ENCODE assay signal across 12 cellular contexts in the genomic region with DNA sequence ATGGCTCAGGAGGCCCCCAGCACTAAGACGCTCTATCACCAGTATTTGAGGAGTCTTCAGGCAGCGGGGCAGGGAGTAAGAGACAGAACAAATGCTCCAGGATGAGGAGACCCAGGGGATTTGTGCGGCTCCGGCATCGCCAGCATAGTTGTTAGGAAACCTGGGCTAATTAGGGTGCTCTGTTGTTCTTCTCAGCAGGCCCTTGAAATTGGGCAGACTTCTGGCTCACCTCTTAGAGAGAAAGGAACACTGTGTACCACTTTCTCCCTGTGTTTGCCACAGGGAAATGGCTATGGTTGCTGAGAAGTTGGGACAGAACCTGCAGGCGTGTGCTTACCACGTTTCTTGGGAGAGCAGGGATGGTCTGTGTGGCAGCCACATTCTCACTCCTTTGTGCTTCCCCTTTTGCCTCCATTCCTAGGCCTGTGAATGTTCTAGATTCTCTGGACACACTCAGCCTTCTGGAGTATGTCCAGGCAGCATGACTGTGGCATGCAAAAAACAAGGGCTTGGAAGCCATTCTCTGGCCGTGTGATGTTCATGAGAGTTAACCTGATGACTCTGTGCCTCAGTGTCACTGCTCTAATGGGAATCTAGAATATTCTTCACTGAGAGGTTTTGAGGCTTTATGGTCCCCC.
A peak's percentile ranks its signal among the peaks of the same experiment; 100 is the strongest.
DNase-seq lines count a peak whose midpoint lies in the region; ATAC-seq, FAIRE-seq and TF ChIP-seq lines count a peak whose summit lies in the region.
"Had no signal": no experiment of that assay in that cellular context is flagged by ENCODE, and none has a peak within 500 bp of the region (broad histone marks: within the 10 kb centered on the region; RNA-seq: fewer than 3 reads in every experiment).

No MANE protein-coding gene starts in this region.

- WGBS in neuronal stem cell (ENCODE audit: extremely low coverage in 2 of 2, insufficient read length in 2 of 2, insufficient replicate concordance in 1 of 2), 2 donors: no CpG with 5 or more reads among the region's 8 CpGs
- WGBS in small intestine, 3 donors: 86 to 90% (median 89%) methylated on average over 8 of the region's 8 CpGs

- H2BK120ac ChIP-seq in neuronal stem cell (ENCODE audit: low read depth, low read length): no peak overlapping the region

- H3K36me3 Mint-ChIP-seq in CD14-positive monocyte: peaks cover 21 to 29% of the 10 kb centered on the region in 2 donors
- peaks cover 10% of the 10 kb centered on the region; the same call in 1 of the 2 replicates for H3K36me3 Mint-ChIP-seq in HFFc6 (ENCODE audit: low read depth)

- no peak overlapping the region for H3K14ac ChIP-seq in neuronal stem cell (ENCODE audit: low read length)

- H3K18ac ChIP-seq in neuronal stem cell (ENCODE audit: low read length): no peak overlapping the region

- H4K8ac ChIP-seq in neuronal stem cell (ENCODE audit: low read depth, low read length): no peak overlapping the region

- H3K4me1 ChIP-seq in neuronal stem cell (ENCODE audit: control insufficient read depth in 2 of 2, insufficient read depth in 1 of 2, low read depth in 1 of 2, low read length in 2 of 2) (peaks cover 0 to 4% of the 10 kb centered on the region in 2 donors), small intestine (ENCODE audit: control insufficient read depth in 2 of 2, insufficient read depth in 1 of 2, low read depth in 1 of 2, low read length in 1 of 2) (peaks cover 0 to 2% of the 10 kb centered on the region in 2 donors)

- DNase-seq in CD14-positive monocyte (ENCODE audit: low spot score) (no peak), HFFc6 (peak; percentile 8), caudate nucleus (lab: John Stamatoyannopoulos, UW) (peak in 6 of 61 donors; percentile 13 to 53 (median 30)), neuronal stem cell (ENCODE audit: low spot score) (no peak), NCI-H526 treated with DMSO at 0.1 percent for 48 hours (lab: John Stamatoyannopoulos, UW) (no peak), small intestine (no peak)
- DNase-seq: DMS79 treated with DMSO at 0.1 percent for 48 hours; effector memory CD4-positive, alpha-beta T cell; NCI-H2081; stimulated activated naive CD8-positive, alpha-beta T cell treated with anti-CD3 and anti-CD28 coated beads, Interleukin-15, amount 100 ng/mL, for 72 hours had no signal

- H3K9me3 ChIP-seq in neuronal stem cell (replicated peaks in 1 of 2; ENCODE audit: control insufficient read depth in 2 of 2, insufficient read depth in 1 of 2, low read depth in 1 of 2, low read length in 2 of 2) (peaks cover 3 to 21% of the 10 kb centered on the region in 2 donors), small intestine (ENCODE audit: control insufficient read depth, low read depth) (no peaks in the 10 kb centered on the region)

- no peaks in the 10 kb centered on the region for H3K79me1 ChIP-seq in neuronal stem cell (ENCODE audit: low read depth, low read length)

- no peak overlapping the region for H2AK5ac ChIP-seq in neuronal stem cell (ENCODE audit: low read depth, low read length)

- H2AFZ ChIP-seq in neuronal stem cell (ENCODE audit: low read length): no peak overlapping the region

- peak overlapping the region; percentile 32 for H3K9ac ChIP-seq in neuronal stem cell (ENCODE audit: low read depth, low read length, poor library complexity)

- TF ChIP-seq CTCF in CD14-positive monocyte (IDR thresholded peaks at IDR 0.05): no peak
- no peak for TF ChIP-seq CTCF in HFFc6 (IDR thresholded peaks at IDR 0.05)

- H3K27me3 ChIP-seq in neuronal stem cell (ENCODE audit: control insufficient read depth in 3 of 3, insufficient read depth in 3 of 3, low read depth in 1 of 3, low read length in 3 of 3) (no peaks in the 10 kb centered on the region), small intestine (ENCODE audit: control insufficient read depth in 2 of 2, insufficient read depth in 2 of 2, low read length in 2 of 2) (no peaks in the 10 kb centered on the region)

- H3K27ac ChIP-seq in caudate nucleus (ENCODE audit: low read depth, low read length): peak overlapping the region; percentile 90
- no peak overlapping the region for H3K27ac ChIP-seq in neuronal stem cell (replicated peaks; ENCODE audit: low read length)
- H3K27ac ChIP-seq in small intestine (ENCODE audit: low read depth in 1 of 2, low read length in 1 of 2): no peak overlapping the region

- H2BK15ac ChIP-seq in neuronal stem cell (ENCODE audit: low read length): no peak overlapping the region

- H3K27ac Mint-ChIP-seq in CD14-positive monocyte (peak overlapping the region; percentile 13 to 88 (median 64)), HFFc6 (no peak overlapping the region)
- H3K27ac Mint-ChIP-seq: activated naive CD4-positive, alpha-beta T cell treated with anti-CD3 and anti-CD28 coated beads for 36 hours; stimulated activated naive CD8-positive, alpha-beta T cell treated with anti-CD3 and anti-CD28 coated beads, Interleukin-15, amount 100 ng/mL, for 72 hours had no signal

- H3K9me3 Mint-ChIP-seq in CD14-positive monocyte: peaks cover 4 to 17% (median 10%) of the 10 kb centered on the region in 7 donors
- peaks cover 4% of the 10 kb centered on the region; the same call in 1 of the 2 replicates for H3K9me3 Mint-ChIP-seq in HFFc6

- H4K91ac ChIP-seq in neuronal stem cell (ENCODE audit: low read depth, low read length, poor library complexity): no peak overlapping the region

- H2BK12ac ChIP-seq in neuronal stem cell (ENCODE audit: low read length): no peak overlapping the region

- no peak overlapping the region for H3K23ac ChIP-seq in neuronal stem cell (ENCODE audit: low read depth, low read length, poor library complexity)

- H3K27me3 Mint-ChIP-seq in CD14-positive monocyte (ENCODE audit: low read depth in 3 of 3) (peaks cover 0 to 2% (median 0%) of the 10 kb centered on the region in 3 donors), HFFc6 (ENCODE audit: insufficient read depth) (peaks cover 24% of the 10 kb centered on the region)
- H3K27me3 Mint-ChIP-seq: stimulated activated naive CD8-positive, alpha-beta T cell treated with anti-CD3 and anti-CD28 coated beads, Interleukin-15, amount 100 ng/mL, for 72 hours had no signal

- no peaks in the 10 kb centered on the region for H3K36me3 ChIP-seq in neuronal stem cell (replicated peaks in 1 of 2; ENCODE audit: control insufficient read depth in 2 of 2, insufficient read depth in 2 of 2, low read length in 2 of 2)
- no peaks in the 10 kb centered on the region for H3K36me3 ChIP-seq in small intestine (ENCODE audit: control insufficient read depth in 2 of 2, insufficient read depth in 2 of 2, low read length in 2 of 2)

- H3K4me3 ChIP-seq in neuronal stem cell (ENCODE audit: low read length in 2 of 2) (no peak overlapping the region), small intestine (ENCODE audit: low read depth in 1 of 2, low read length in 2 of 2) (no peak overlapping the region)

- intact Hi-C loops in CD14-positive monocyte (cut with micrococcal nuclease): loop anchor here (5.0 to 10.0 kb wide), 3 partner anchors 37 to 121 kb away; a partner anchor contains a TSS

- ATAC-seq in HG02763 (IDR thresholded peaks at IDR 0.05; ENCODE audit: unreplicated experiment): no peak
- ATAC-seq: stimulated activated naive CD8-positive, alpha-beta T cell treated with anti-CD3 and anti-CD28 coated beads, Interleukin-15, amount 100 ng/mL, for 72 hours had no signal

- no peak overlapping the region for H3K4ac ChIP-seq in neuronal stem cell (ENCODE audit: low read length)

- H2BK5ac ChIP-seq in neuronal stem cell (ENCODE audit: low read length): no peak overlapping the region

- no peak overlapping the region for H3K4me2 ChIP-seq in neuronal stem cell (ENCODE audit: insufficient read depth, low read length, poor library complexity, severe bottlenecking)

- no peak for FAIRE-seq in small intestine (lab: Jason Lieb, UNC)

- H3K4me3 Mint-ChIP-seq in CD14-positive monocyte (no peak overlapping the region), HFFc6 (no peak overlapping the region)
- H3K4me3 Mint-ChIP-seq: activated naive CD4-positive, alpha-beta T cell treated with anti-CD3 and anti-CD28 coated beads for 36 hours; stimulated activated naive CD8-positive, alpha-beta T cell treated with anti-CD3 and anti-CD28 coated beads, Interleukin-15, amount 100 ng/mL, for 72 hours had no signal

- H3K4me1 Mint-ChIP-seq in CD14-positive monocyte: peaks cover 57% of the 10 kb centered on the region
- H3K4me1 Mint-ChIP-seq in HFFc6 (ENCODE audit: low read depth): peaks cover 8% of the 10 kb centered on the region
